ENCODE assay signal across 14 cellular contexts in genomic region chr7:2509298-2509906, GRCh38. TPM values are rescaled to one million over a fixed set of nuclear protein-coding genes. Genes with fewer than 3 reads are reported as not detected.
A peak's percentile ranks its signal among the peaks of the same experiment; 100 is the strongest.
DNase-seq lines count a peak whose midpoint lies in the region; TF ChIP-seq lines count a peak whose summit lies in the region.
"Had no signal": no experiment of that assay in that cellular context is flagged by ENCODE, and none has a peak within 500 bp of the region (broad histone marks: within the 10 kb centered on the region; RNA-seq: fewer than 3 reads in every experiment).

No MANE protein-coding gene starts in this region.

- H3K27me3 Mint-ChIP-seq in immature natural killer cell (ENCODE audit: low read depth in 3 of 3) (peaks cover 7 to 24% (median 13%) of the 10 kb centered on the region in 3 donors), type B pancreatic cell (no peaks in the 10 kb centered on the region)

- H3K27ac ChIP-seq in left ventricle myocardium inferior (replicated peaks), result peak overlapping the region; percentile 72
- H3K27ac ChIP-seq in right atrium auricular region, result no peak overlapping the region
- peak overlapping the region; percentile 99 for H3K27ac ChIP-seq in VCaP
- H3K27ac ChIP-seq: SJSA1 had no signal

- H3K9me3 Mint-ChIP-seq in immature natural killer cell, result no peaks in the 10 kb centered on the region
- no peaks in the 10 kb centered on the region for H3K9me3 Mint-ChIP-seq in type B pancreatic cell

- H3K36me3 Mint-ChIP-seq in immature natural killer cell (no peaks in the 10 kb centered on the region), type B pancreatic cell (no peaks in the 10 kb centered on the region)

- H3K27ac Mint-ChIP-seq in immature natural killer cell (peak overlapping the region; percentile 96 to 98 (median 97)), type B pancreatic cell (peak overlapping the region; percentile 53)

- DNase-seq in left ventricle myocardium inferior, result no peak
- DNase-seq in right atrium auricular region (ENCODE audit: low spot score), result no peak
- DNase-seq in immature natural killer cell, result no peak
- DNase-seq in type B pancreatic cell (ENCODE audit: extremely low spot score, unreplicated experiment), result no peak
- DNase-seq in kidney tubule cell (ENCODE audit: low spot score), result no peak
- no peak for DNase-seq in H4 (ENCODE audit: low spot score)
- DNase-seq in putamen (ENCODE audit: low spot score), result no peak
- DNase-seq: amniotic stem cell, MG63, NCI-H526 treated with DMSO at 0.1 percent for 48 hours had no signal

- H3K4me3 ChIP-seq in left ventricle myocardium inferior (no peak overlapping the region), right atrium auricular region (no peak overlapping the region)
- H3K4me3 ChIP-seq: gastroesophageal sphincter, MG63, SJSA1 had no signal

- H3K4me1 ChIP-seq in left ventricle myocardium inferior (peaks cover 58% of the 10 kb centered on the region), right atrium auricular region (peaks cover 0 to 51% of the 10 kb centered on the region in 2 donors)

- intact Hi-C loops in left ventricle myocardium inferior (cut with micrococcal nuclease), result no loop called here

- H3K27me3 ChIP-seq in left ventricle myocardium inferior (ENCODE audit: low read depth), result no peaks in the 10 kb centered on the region
- no peaks in the 10 kb centered on the region for H3K27me3 ChIP-seq in right atrium auricular region
- H3K27me3 ChIP-seq: gastroesophageal sphincter, MG63, SJSA1 had no signal

- H3K4me1 Mint-ChIP-seq in immature natural killer cell (peaks cover 54 to 56% of the 10 kb centered on the region in 2 donors), type B pancreatic cell (ENCODE audit: unreplicated experiment) (peaks cover 24% of the 10 kb centered on the region)

- TF ChIP-seq CTCF in left ventricle myocardium inferior (IDR thresholded peaks at IDR 0.05; ENCODE audit: borderline replicate concordance) (no peak), right atrium auricular region (IDR thresholded peaks at IDR 0.05) (no peak), VCaP (conservative IDR thresholded peaks at IDR 0.05) (no peak), type B pancreatic cell (conservative IDR thresholded peaks at IDR 0.05) (no peak)

- H3K36me3 ChIP-seq in left ventricle myocardium inferior (no peaks in the 10 kb centered on the region), right atrium auricular region (no peaks in the 10 kb centered on the region)
- H3K36me3 ChIP-seq: gastroesophageal sphincter, MG63, SJSA1 had no signal

- H3K9me3 ChIP-seq in left ventricle myocardium inferior (replicated peaks), result no peaks in the 10 kb centered on the region
- H3K9me3 ChIP-seq in right atrium auricular region, result no peaks in the 10 kb centered on the region
- H3K9me3 ChIP-seq: gastroesophageal sphincter, MG63, SJSA1 had no signal

- H3K4me3 Mint-ChIP-seq in immature natural killer cell (peak overlapping the region; percentile 76 to 84 (median 80)), type B pancreatic cell (no peak overlapping the region)

RNA-seq across cellular contexts. Expression of gene LFNG, which starts 10.2 kb away (rescaled TPM):
- total RNA-seq in left ventricle myocardium inferior (5.2 TPM), right atrium auricular region (1 to 10 TPM; 3.8 to 4.3 TPM), type B pancreatic cell (ENCODE audit: low replicate concordance) (5.0 and 15.3 TPM in 2 replicates)
- 1 to 10 TPM; 2.2 to 2.6 (median 2.3) TPM for polyA plus RNA-seq in immature natural killer cell
- 11.0 and 14.7 TPM in 2 replicates for total RNA-seq in H4 (2014; rRNA removed; shearing (Covaris generic))

RNA-seq across cellular contexts. Expression of gene GRIFIN, which starts 33.2 kb away (rescaled TPM):
- total RNA-seq in left ventricle myocardium inferior (not detected), right atrium auricular region (not detected), type B pancreatic cell (ENCODE audit: low replicate concordance) (not detected in 2 replicates)
- not detected for polyA plus RNA-seq in immature natural killer cell
- total RNA-seq in H4 (2014; rRNA removed; shearing (Covaris generic)), result not detected in 2 replicates
- total RNA-seq: gastroesophageal sphincter, kidney epithelial cell, SJSA1 had no signal

RNA-seq across cellular contexts. Expression of gene BRAT1, which starts 45.9 kb away (rescaled TPM):
- total RNA-seq in left ventricle myocardium inferior (13.7 TPM), right atrium auricular region (10 to 100 TPM; 20.9 to 24.6 TPM), type B pancreatic cell (ENCODE audit: low replicate concordance) (25.2 and 40.3 TPM in 2 replicates)
- 10 to 100 TPM; 15.0 to 42.4 (median 19.2) TPM for polyA plus RNA-seq in immature natural killer cell
- total RNA-seq in H4 (2014; rRNA removed; shearing (Covaris generic)), result 31.7 and 41.5 TPM in 2 replicates

RNA-seq across cellular contexts. Expression of gene IQCE, which starts 49.4 kb away (rescaled TPM):
- total RNA-seq in left ventricle myocardium inferior, result 11.5 TPM
- 1 to 10 TPM; 6.6 to 9.1 TPM for total RNA-seq in right atrium auricular region
- polyA plus RNA-seq in immature natural killer cell, result 1 to 10 TPM in 2 of 3 donors, not detected in 1; 1.9 to 4.2 TPM
- total RNA-seq in type B pancreatic cell (ENCODE audit: low replicate concordance), result 25.7 and 35.2 TPM in 2 replicates
- total RNA-seq in H4 (2014; rRNA removed; shearing (Covaris generic)), result 13.5 and 17.2 TPM in 2 replicates

Comparison
In these comparisons a context has a peak if more than half of its experiments do, and no peak if none do; other contexts are left out.
1. H3K27ac ChIP-seq: peak in left ventricle myocardium inferior (single experiment) and VCaP (single experiment); none in right atrium auricular region (0 of 2).